In the genomic region with DNA sequence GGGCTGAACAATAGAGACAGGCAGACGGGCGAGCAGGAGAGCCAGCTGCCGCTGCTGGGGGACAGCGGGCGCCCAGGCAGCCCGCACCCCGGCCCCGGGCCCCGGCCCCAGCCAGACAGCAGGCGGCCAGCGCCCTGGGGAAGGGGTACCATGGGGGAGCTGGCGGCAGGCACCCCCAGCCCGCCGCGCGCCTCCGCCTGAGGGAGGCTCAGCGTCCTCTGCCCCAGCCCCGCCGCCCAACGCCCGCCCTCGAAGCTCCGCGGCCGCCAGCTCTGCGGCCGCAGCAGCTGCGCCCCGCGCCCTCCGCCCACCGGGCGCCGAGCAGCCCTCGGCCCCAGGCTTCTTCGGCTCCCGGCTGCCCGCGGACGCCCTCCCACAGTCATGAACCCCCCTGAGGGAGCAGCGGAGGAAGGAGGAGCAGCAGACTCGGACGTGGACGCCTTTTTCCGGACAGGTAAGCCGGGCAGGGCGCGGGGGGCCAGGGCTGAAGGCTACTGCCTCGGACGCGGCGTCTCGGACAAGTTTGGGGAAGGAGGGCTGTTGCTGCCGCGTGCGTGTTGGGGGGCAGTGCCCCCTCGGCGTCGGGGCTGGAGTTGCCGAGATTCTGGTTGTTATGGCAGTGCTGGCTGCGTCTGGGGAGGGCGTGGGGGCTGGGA, we compare ENCODE assay signal across 7 cellular contexts. TPM values are rescaled to one million over a fixed set of nuclear protein-coding genes. Genes with fewer than 3 reads are reported as not detected.
DNase-seq lines count a peak whose midpoint lies in the region; ATAC-seq and TF ChIP-seq lines count a peak whose summit lies in the region.

A gene (plus strand): TSS at position 10 of the 656 bp plus-strand sequence.

- peaks cover 32% of the 10 kb centered on the region for H3K27me3 Mint-ChIP-seq in activated T-cell treated with anti-CD3 and anti-CD28 coated beads, Interleukin-2, amount 50 U/mL, for 72 hours (ENCODE audit: low read depth)

- peaks cover 8% of the 10 kb centered on the region for H3K4me1 Mint-ChIP-seq in activated T-cell treated with anti-CD3 and anti-CD28 coated beads, Interleukin-2, amount 50 U/mL, for 72 hours (ENCODE audit: low read depth)

- no peaks in the 10 kb centered on the region for H3K9me3 ChIP-seq in cardiac muscle cell (ENCODE audit: low read depth)
- no peaks in the 10 kb centered on the region for H3K9me3 ChIP-seq in parathyroid adenoma (ENCODE audit: control insufficient read depth, low read length)

- peak; percentile 12 for ATAC-seq in GM18909 (IDR thresholded peaks at IDR 0.05; ENCODE audit: poor library complexity, unreplicated experiment)
- ATAC-seq in HG02870 (IDR thresholded peaks at IDR 0.05; ENCODE audit: unreplicated experiment), result peak; percentile 17
- peak; percentile 39 to 47 for ATAC-seq in activated T-cell treated with anti-CD3 and anti-CD28 coated beads, Interleukin-2, amount 50 U/mL, for 72 hours (replicated peaks in 1 of 2)
- ATAC-seq in HG02571 (IDR thresholded peaks at IDR 0.05; ENCODE audit: unreplicated experiment), result no peak

- peak within 1 kb of the TSS; percentile 96 for H3K4me2 ChIP-seq in parathyroid adenoma (ENCODE audit: low read length)

- TF ChIP-seq CTCF in cardiac muscle cell (IDR thresholded peaks at IDR 0.05; ENCODE audit: low read depth, low read length), result no peak
- TF ChIP-seq CTCF in parathyroid adenoma (IDR thresholded peaks at IDR 0.05), result peak; percentile 4

- no peak within 1 kb of the TSS for H3K27ac Mint-ChIP-seq in activated T-cell treated with anti-CD3 and anti-CD28 coated beads, Interleukin-2, amount 50 U/mL, for 72 hours

- H3K79me2 ChIP-seq in parathyroid adenoma, result peaks cover 14% of the 10 kb centered on the region

- H3K36me3 ChIP-seq in cardiac muscle cell, result no peaks in the 10 kb centered on the region
- H3K36me3 ChIP-seq in parathyroid adenoma (ENCODE audit: control insufficient read depth, insufficient read depth, low read length), result no peaks in the 10 kb centered on the region

- H3K4me3 Mint-ChIP-seq in activated T-cell treated with anti-CD3 and anti-CD28 coated beads, Interleukin-2, amount 50 U/mL, for 72 hours, result peak within 1 kb of the TSS; percentile 84

- peak within 1 kb of the TSS; percentile 46 for H3K4me3 ChIP-seq in cardiac muscle cell
- peak within 1 kb of the TSS; percentile 77 for H3K4me3 ChIP-seq in parathyroid adenoma (ENCODE audit: low read depth, low read length)

- DNase-seq in activated T-cell treated with anti-CD3 and anti-CD28 coated beads, Interleukin-2, amount 50 U/mL, for 72 hours, result peak; percentile 7 to 9
- DNase-seq in cardiac muscle cell (ENCODE audit: low read depth in 1 of 2, low spot score in 1 of 2), result peak in 1 of 2 donors; percentile 59
- DNase-seq in OCI-M2 (lab: John Stamatoyannopoulos, UW; ENCODE audit: unreplicated experiment), result no peak

- peaks cover 3% of the 10 kb centered on the region for H3K4me1 ChIP-seq in cardiac muscle cell (ENCODE audit: low read depth)
- H3K4me1 ChIP-seq in parathyroid adenoma, result peaks cover 8% of the 10 kb centered on the region

- H3K27me3 ChIP-seq in cardiac muscle cell, result peaks cover 76% of the 10 kb centered on the region
- no peaks in the 10 kb centered on the region for H3K27me3 ChIP-seq in parathyroid adenoma (ENCODE audit: control insufficient read depth, insufficient read depth, low read length)

- H3K9ac ChIP-seq in parathyroid adenoma, result peak within 1 kb of the TSS; percentile 62

- H2AFZ ChIP-seq in parathyroid adenoma, result peak within 1 kb of the TSS; percentile 92

- H3K27ac ChIP-seq in cardiac muscle cell, result peak within 1 kb of the TSS; percentile 49
- peak within 1 kb of the TSS; percentile 87 for H3K27ac ChIP-seq in parathyroid adenoma

- H3K36me3 Mint-ChIP-seq in activated T-cell treated with anti-CD3 and anti-CD28 coated beads, Interleukin-2, amount 50 U/mL, for 72 hours (ENCODE audit: insufficient read depth in 2 of 2), result peaks cover 0 to 3% of the 10 kb centered on the region in 2 donors

- H3K9me3 Mint-ChIP-seq in activated T-cell treated with anti-CD3 and anti-CD28 coated beads, Interleukin-2, amount 50 U/mL, for 72 hours, result peaks cover 2 to 3% of the 10 kb centered on the region in 2 donors

RNA-seq across cellular contexts. Expression of the gene that starts here (rescaled TPM):
- total RNA-seq in activated T-cell treated with anti-CD3 and anti-CD28 coated beads, Interleukin-2, amount 50 U/mL, for 72 hours, result 1 to 10 TPM; 1.1 to 1.7 TPM
- 42.8 and 59.3 TPM in 2 replicates for total RNA-seq in cardiac muscle cell
- 33.9 and 37.6 TPM in 2 replicates for polyA plus RNA-seq in cardiac muscle cell

Comparison
In these comparisons a context has a peak if more than half of its experiments do, and no peak if none do; other contexts are left out.
1. RNA of the gene that starts here (total RNA-seq): 42.8 to 59.3 TPM in cardiac muscle cell; 1.1 to 1.7 TPM in activated T-cell treated with anti-CD3 and anti-CD28 coated beads, Interleukin-2, amount 50 U/mL, for 72 hours; every median in the first group is over 10 times any median in the second.